ENCODE assay signal across 1 cellular context in the genomic region with DNA sequence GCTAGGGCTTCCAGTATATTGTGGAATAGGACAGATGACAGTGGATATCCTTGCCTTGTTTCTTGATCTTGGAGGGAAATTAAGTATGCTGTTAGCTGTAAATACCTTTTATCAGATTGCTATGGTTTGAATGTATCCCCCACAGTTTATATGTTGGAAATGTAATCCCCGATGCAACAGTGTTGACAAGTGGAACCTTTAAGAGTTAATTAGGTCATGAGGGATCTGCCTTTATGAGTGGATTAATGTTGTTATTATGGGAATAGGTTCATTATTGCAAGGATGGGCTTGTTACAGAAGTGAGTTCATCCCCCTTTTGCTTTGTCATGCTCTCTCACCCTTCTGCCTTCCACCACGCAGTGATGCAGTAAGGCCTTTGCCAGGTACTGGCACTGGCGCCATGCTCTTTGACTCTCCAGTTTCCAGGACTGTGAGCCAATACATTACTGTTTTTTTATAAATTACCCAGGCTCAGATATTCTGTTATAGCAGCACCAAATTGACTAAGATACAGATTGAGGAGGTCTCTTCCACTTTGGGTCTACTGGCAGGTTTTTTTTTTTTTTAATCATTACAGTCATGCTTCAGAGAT.
TF ChIP-seq lines count a peak whose summit lies in the region.

No MANE protein-coding gene starts in this region.

TF ChIP-seq in K562, 482 proteins besides CTCF, POLR2A, EP300 and RAD21:
- no peak for TF ChIP-seq ZNF282 (CRISPR knock-in tag; IDR thresholded peaks at IDR 0.05)
- 0 out of 2 replicates have a peak, but pooled peaks have one; percentile 17 for TF ChIP-seq NFE2 (IDR thresholded peaks at IDR 0.05; ENCODE audit: low read depth)
